In genomic region chr3:195952590-195952989, GRCh38 we compare ENCODE assay signal across 1 cellular context.
TF ChIP-seq lines count a peak whose summit lies in the region.

No MANE protein-coding gene starts in this region.

TF ChIP-seq in K562, 482 proteins besides CTCF, POLR2A, EP300 and RAD21:
- 0 out of 2 replicates have a peak, but pooled peaks have one; percentile 21 for TF ChIP-seq EGR1 (conservative IDR thresholded peaks at IDR 0.05)
